Comparison of ENCODE assay signal across 23 cellular contexts in the genomic region with DNA sequence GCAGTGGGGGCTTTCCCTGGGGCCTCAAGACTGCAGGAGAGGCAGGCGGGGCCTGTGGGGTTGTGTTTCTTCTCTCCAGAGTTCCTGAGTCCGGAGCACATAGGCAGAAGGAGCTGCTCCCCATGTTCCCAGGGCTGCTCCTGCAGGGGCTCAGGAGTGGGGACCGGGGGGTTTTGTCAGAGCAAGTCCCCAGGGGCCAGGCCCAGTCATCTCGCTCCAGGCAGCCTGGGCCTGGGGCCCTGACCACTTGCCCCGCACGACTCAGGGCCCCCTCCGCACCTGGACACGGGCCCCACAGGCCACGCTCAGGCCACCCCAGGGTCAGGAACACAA. TPM values are rescaled to one million over a fixed set of nuclear protein-coding genes. Genes with fewer than 3 reads are reported as not detected.
A peak's percentile ranks its signal among the peaks of the same experiment; 100 is the strongest.
DNase-seq lines count a peak whose midpoint lies in the region; ATAC-seq, FAIRE-seq and TF ChIP-seq lines count a peak whose summit lies in the region.
"Had no signal": no experiment of that assay in that cellular context is flagged by ENCODE, and none has a peak within 500 bp of the region (broad histone marks: within the 10 kb centered on the region; RNA-seq: fewer than 3 reads in every experiment).

No MANE protein-coding gene starts in this region.

- H3K27me3 Mint-ChIP-seq in Calu3 (ENCODE audit: unreplicated experiment) = peaks cover 9% of the 10 kb centered on the region
- H3K27me3 Mint-ChIP-seq: CD4-positive, alpha-beta memory T cell had no signal

- TF ChIP-seq RAD21 in K562 (CRISPR knock-in tag; conservative IDR thresholded peaks at IDR 0.05 in 1 of 2, IDR thresholded peaks at IDR 0.05 in 1 of 2) = no peak

- no peak for ATAC-seq in Right ventricle myocardium inferior
- no peak for ATAC-seq in left cardiac atrium
- ATAC-seq in right cardiac atrium = no peak
- no peak for ATAC-seq in K562
- ATAC-seq: A549 had no signal

- POLR2A ChIA-PET in K562 (lab: Yijun Ruan, JAX) = interaction anchor here (0.6 to 0.9 kb wide), 3 partner anchors 10 to 61 kb away, joined by 3 to 4 read pairs (median 3); no protein-coding TSS in a partner anchor

- 0 out of 2 replicates have a peak overlapping the region, but pooled peaks have one; percentile 85 for H2AFZ ChIP-seq in K562 (ENCODE audit: low read depth, low read length)

- TF ChIP-seq CTCF in K562 (IDR thresholded peaks at IDR 0.05 in 2 of 3, conservative IDR thresholded peaks at IDR 0.05 in 1 of 3; ENCODE audit: insufficient read depth in 2 of 3, low read depth in 1 of 3, low read length in 3 of 3) = no peak
- TF ChIP-seq CTCF in Calu3 (IDR thresholded peaks at IDR 0.05; ENCODE audit: unreplicated experiment) = no peak

- WGBS in right cardiac atrium = no CpG with 5 or more reads among the region's 9 CpGs
- WGBS in K562 (ENCODE audit: insufficient coverage, low coverage, missing lambda C conversion rate) = 71% methylated on average over 9 of the region's 9 CpGs

- no peaks in the 10 kb centered on the region for H3K9me1 ChIP-seq in K562 (ENCODE audit: control insufficient read depth, insufficient read depth, low read length)

- BruUV-seq in K562 (replicated peaks; lab: Mats Ljungman, UMichigan) = no TSS peak
- BruUV-seq in Calu3 (replicated peaks; lab: Mats Ljungman, UMichigan) = no TSS peak

- H3K9me3 Mint-ChIP-seq in Calu3 (ENCODE audit: low read depth, unreplicated experiment) = no peaks in the 10 kb centered on the region
- H3K9me3 Mint-ChIP-seq: HFFc6 had no signal

- in situ Hi-C loops in K562 (cut with MboI) = no loop called here

- intact Hi-C loops in Right ventricle myocardium inferior (cut with DNase I) (no loop called here), left cardiac atrium (cut with DNase I) (no loop called here), right cardiac atrium (cut with DNase I) (loop anchor here in 1 of 4 donors (10.0 kb wide), 1 partner anchor 255 kb away; no protein-coding TSS in a partner anchor), cardiac septum (cut with DNase I) (no loop called here), K562 (cut with micrococcal nuclease) (no loop called here), Calu3 (cut with micrococcal nuclease; ENCODE audit: unreplicated experiment) (no loop called here)

- H3K27ac ChIP-seq in right cardiac atrium (ENCODE audit: low read length) (no peak overlapping the region), K562 (ENCODE audit: extremely low read depth, low read depth, low read length) (no peak overlapping the region)
- H3K27ac ChIP-seq: A549 had no signal

- DNase-seq in Right ventricle myocardium inferior (ENCODE audit: missing footprints) (peak; percentile 31), left cardiac atrium (no peak), right cardiac atrium (peak in 2 of 3 donors; percentile 10 to 30), cardiac septum (ENCODE audit: low spot score) (no peak), K562 (ENCODE audit: extremely low read depth in 1 of 4, low spot score in 3 of 4) (no peak), Calu3 (no peak)
- no peak for DNase-seq in activated CD4-positive, alpha-beta T cell treated with anti-CD3 and anti-CD28 coated beads for 1 hour
- DNase-seq: 8988T; ACHN; AML-193; C1 segment of cervical spinal cord; CD4-positive, alpha-beta memory T cell; COR-L47; DMS153; DND-41; GOT3; HFFc6 had no signal

- FAIRE-seq in K562 (lab: Jason Lieb, UNC) = no peak
- FAIRE-seq: A549, G401.6, GM12892, H54 had no signal

- H3K4me3 ChIP-seq in right cardiac atrium (ENCODE audit: low read length) (no peak overlapping the region), K562 (no peak overlapping the region)
- H3K4me3 ChIP-seq: A549, HAP-1 had no signal

- no peaks in the 10 kb centered on the region for H3K79me2 ChIP-seq in K562 (ENCODE audit: control insufficient read depth, insufficient read depth, low read length)

- no peak for TF ChIP-seq POLR2A in K562 (conservative IDR thresholded peaks at IDR 0.05)

- no peak for TF ChIP-seq EP300 in K562 (IDR thresholded peaks at IDR 0.05; ENCODE audit: low read length)

- no peak overlapping the region for H3K27ac Mint-ChIP-seq in Calu3 (ENCODE audit: unreplicated experiment)
- H3K27ac Mint-ChIP-seq: CD4-positive, alpha-beta memory T cell; HFFc6 had no signal

- no peaks in the 10 kb centered on the region for H3K36me3 ChIP-seq in K562 (ENCODE audit: control insufficient read depth, insufficient read depth, low read length)
- H3K36me3 ChIP-seq: HAP-1 had no signal

- H3K27me3 ChIP-seq in right cardiac atrium (ENCODE audit: control insufficient read depth, insufficient read depth) = no peaks in the 10 kb centered on the region
- no peaks in the 10 kb centered on the region for H3K27me3 ChIP-seq in K562 (ENCODE audit: control insufficient read depth in 2 of 2, insufficient read depth in 2 of 2, low read length in 2 of 2)

- H3K9me3 ChIP-seq in right cardiac atrium (ENCODE audit: control insufficient read depth, low read length) (no peaks in the 10 kb centered on the region), K562 (replicated peaks; ENCODE audit: control insufficient read depth, insufficient read depth, low read depth, low read length) (no peaks in the 10 kb centered on the region)
- H3K9me3 ChIP-seq: A549, HAP-1 had no signal

- no peak overlapping the region for H3K4me3 Mint-ChIP-seq in Calu3 (ENCODE audit: low read depth, unreplicated experiment)
- H3K4me3 Mint-ChIP-seq: CD4-positive, alpha-beta memory T cell; HFFc6 had no signal

- H3K4me2 ChIP-seq in K562 (ENCODE audit: insufficient read depth, low read length) = no peak overlapping the region
- H3K4me2 ChIP-seq: A549 had no signal

- CTCF ChIA-PET in K562 (lab: Yijun Ruan, JAX; ENCODE audit: low intra/inter-chr PET ratio) = no interaction called here
- CTCF ChIA-PET in Calu3 (lab: Charles Lee) = interaction anchor here (0.5 kb wide), 1 partner anchor 147 kb away, joined by 11 read pairs; no protein-coding TSS in a partner anchor

- H3K4me1 Mint-ChIP-seq in Calu3 (ENCODE audit: low read depth, unreplicated experiment) = no peaks in the 10 kb centered on the region
- H3K4me1 Mint-ChIP-seq: CD4-positive, alpha-beta memory T cell had no signal

- no peaks in the 10 kb centered on the region for H3K36me3 Mint-ChIP-seq in Calu3 (ENCODE audit: insufficient read depth, unreplicated experiment)
- H3K36me3 Mint-ChIP-seq: CD4-positive, alpha-beta memory T cell had no signal

- peak overlapping the region in 1 of 2 experiments; percentile 54; a peak in 1 of 4 replicates for H3K9ac ChIP-seq in K562 (ENCODE audit: insufficient read depth in 1 of 2, low read depth in 2 of 2, low read length in 2 of 2)

- H4K20me1 ChIP-seq in K562 (replicated peaks; ENCODE audit: control insufficient read depth, insufficient read depth, low read length) = no peaks in the 10 kb centered on the region

- H3K4me1 ChIP-seq in right cardiac atrium (ENCODE audit: control insufficient read depth, insufficient read depth, low read length) (no peaks in the 10 kb centered on the region), K562 (replicated peaks in 1 of 2; ENCODE audit: control insufficient read depth in 2 of 2, insufficient read depth in 2 of 2, low read length in 2 of 2) (peaks cover 26 to 77% of the 10 kb centered on the region in 2 experiments)
- H3K4me1 ChIP-seq: A549, HAP-1 had no signal

TF ChIP-seq in K562, 482 proteins besides CTCF, POLR2A, EP300 and RAD21 (continues in another document):
- TF ChIP-seq KAT8 (IDR thresholded peaks at IDR 0.05; ENCODE audit: low read depth) = no peak

RNA-seq across cellular contexts. Expression of gene SLC6A19, which starts 22.0 kb away (rescaled TPM):
- total RNA-seq in Right ventricle myocardium inferior (not detected), left cardiac atrium (not detected), right cardiac atrium (not detected), cardiac septum (0.05 TPM), K562 (2014; rRNA removed) (0.59 and 1.3 TPM in 2 replicates), K562 (2014; rRNA removed; fragmentation: Illumina TruSeq; extraction: Trizol) (0.26 and 0.47 TPM in 2 replicates), K562 (2015; rRNA removed; fragmentation: Illumina TruSeq; extraction: Trizol) (0.43 and 0.49 TPM in 2 replicates), K562 (2021) (1.3 and 1.6 TPM in 2 replicates), Calu3 (2022) (not detected in 2 replicates)
- polyA plus RNA-seq in right cardiac atrium (not detected), K562 (2011; rRNA removed) (0.26 and 0.65 TPM in 2 replicates), K562 (2014; fragmentation: Illumina TruSeq; extraction: Trizol) (0.74 and 1.1 TPM in 2 replicates), K562 (2014; fragmentation: Nextera tagmentation; extraction: Ambion mirVana) (under 1 TPM; 0.03 to 0.04 TPM), K562 (2014; rRNA removed) (1.0 and 1.1 TPM in 2 replicates)
- total RNA-seq in K562 (2011; cell fraction: chromatin; rRNA removed; ENCODE audit: low replicate concordance) = 1.7 and 3.2 TPM in 2 replicates
- total RNA-seq in K562 (2011; cell fraction: nucleolus; rRNA removed) = 2.1 and 2.2 TPM in 2 replicates
- total RNA-seq in K562 (2011; cell fraction: nucleoplasm; rRNA removed) = 1.5 and 1.6 TPM in 2 replicates
- polyA plus RNA-seq in K562 (2011; cell fraction: cytosol; rRNA removed) = 0.27 and 1.1 TPM in 2 replicates
- 1.4 and 5.0 TPM in 2 replicates for polyA plus RNA-seq in K562 (2011; cell fraction: nucleus; rRNA removed)
- 4.1 and 5.2 TPM in 2 replicates for polyA plus RNA-seq in K562 (2012)
- 0.21 and 1.3 TPM in 2 replicates for polyA minus RNA-seq in K562 (2011; rRNA and poly(A)+ RNA removed)
- polyA minus RNA-seq in K562 (2011; cell fraction: cytosol; rRNA and poly(A)+ RNA removed) = 0.27 and 0.95 TPM in 2 replicates
- 0.22 and 0.67 TPM in 2 replicates for polyA minus RNA-seq in K562 (2011; cell fraction: nucleus; rRNA and poly(A)+ RNA removed)
- total RNA-seq: CD4-positive, alpha-beta memory T cell; HFFc6 had no signal
- polyA plus RNA-seq: BJ; CD4-positive, alpha-beta memory T cell had no signal

RNA-seq across cellular contexts. Expression of gene SLC6A18, which starts 45.8 kb away (rescaled TPM):
- total RNA-seq in Right ventricle myocardium inferior (not detected), left cardiac atrium (not detected), right cardiac atrium (not detected), cardiac septum (not detected), K562 (2014; rRNA removed) (not detected in 2 replicates), K562 (2014; rRNA removed; fragmentation: Illumina TruSeq; extraction: Trizol) (not detected in 2 replicates), K562 (2015; rRNA removed; fragmentation: Illumina TruSeq; extraction: Trizol) (not detected in 2 replicates), K562 (2021) (not detected in 2 replicates), Calu3 (2022) (not detected in 2 replicates)
- polyA plus RNA-seq in right cardiac atrium (not detected), K562 (2011; rRNA removed) (not detected in 2 replicates), K562 (2014; fragmentation: Illumina TruSeq; extraction: Trizol) (not detected in 2 replicates), K562 (2014; fragmentation: Nextera tagmentation; extraction: Ambion mirVana) (not detected), K562 (2014; rRNA removed) (not detected in 2 replicates)
- total RNA-seq in K562 (2011; cell fraction: chromatin; rRNA removed; ENCODE audit: low replicate concordance) = not detected in 2 replicates
- total RNA-seq in K562 (2011; cell fraction: nucleolus; rRNA removed) = not detected in 2 replicates
- not detected in 2 replicates for total RNA-seq in K562 (2011; cell fraction: nucleoplasm; rRNA removed)
- polyA plus RNA-seq in K562 (2011; cell fraction: cytosol; rRNA removed) = not detected in 2 replicates
- not detected in 2 replicates for polyA plus RNA-seq in K562 (2011; cell fraction: nucleus; rRNA removed)
- not detected in 2 replicates for polyA plus RNA-seq in K562 (2012)
- polyA minus RNA-seq in K562 (2011; rRNA and poly(A)+ RNA removed) = not detected in 2 replicates
- polyA minus RNA-seq in K562 (2011; cell fraction: cytosol; rRNA and poly(A)+ RNA removed) = not detected in 2 replicates
- not detected in 2 replicates for polyA minus RNA-seq in K562 (2011; cell fraction: nucleus; rRNA and poly(A)+ RNA removed)
- total RNA-seq: CD4-positive, alpha-beta memory T cell; HFFc6 had no signal
- polyA plus RNA-seq: A549; BJ; CD4-positive, alpha-beta memory T cell had no signal

Comparison
In these comparisons a context has a peak if more than half of its experiments do, and no peak if none do; other contexts are left out.
1. DNase-seq: peak in Right ventricle myocardium inferior (single experiment) and right cardiac atrium (2 of 3); none in left cardiac atrium (single experiment), cardiac septum (single experiment), K562 (0 of 4), activated CD4-positive, alpha-beta T cell treated with anti-CD3 and anti-CD28 coated beads for 1 hour (single experiment) and Calu3 (single experiment).